ENCODE assay signal across 17 cellular contexts in the genomic region with DNA sequence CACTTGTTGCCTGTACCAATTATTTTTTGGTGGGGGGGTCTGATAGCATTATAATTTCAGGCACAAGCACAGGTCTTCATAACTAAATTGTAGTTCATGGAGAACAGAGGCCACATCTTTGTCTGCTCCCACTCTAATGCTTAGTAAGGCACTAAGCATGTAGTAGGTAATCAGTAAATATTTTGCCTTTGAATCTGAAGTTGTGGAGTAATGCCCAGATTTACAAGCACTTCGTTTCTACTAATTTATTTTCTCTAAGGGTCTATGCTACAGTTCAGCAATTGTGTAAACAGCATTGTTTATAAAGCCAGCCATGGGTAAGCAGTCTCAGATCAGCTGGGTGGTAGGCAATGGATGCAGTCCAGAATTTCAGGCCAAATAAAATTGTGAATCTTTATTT.
DNase-seq lines count a peak whose midpoint lies in the region; ATAC-seq and TF ChIP-seq lines count a peak whose summit lies in the region.
"Had no signal": no experiment of that assay in that cellular context is flagged by ENCODE, and none has a peak within 500 bp of the region (broad histone marks: within the 10 kb centered on the region; RNA-seq: fewer than 3 reads in every experiment).

No MANE protein-coding gene starts in this region.

- TF ChIP-seq CTCF in IMR-90 (conservative IDR thresholded peaks at IDR 0.05; ENCODE audit: low read depth, low read length) = no peak
- no peak for TF ChIP-seq CTCF in tibial artery (IDR thresholded peaks at IDR 0.05)

- dilution Hi-C loops in IMR-90 (cut with HindIII; ENCODE audit: low sequenced_read_pairs, unreplicated experiment) = no loop called here

- no peaks in the 10 kb centered on the region for H4K20me1 ChIP-seq in IMR-90 (ENCODE audit: insufficient read depth, low read length)

- POLR2A ChIA-PET in IMR-90 (lab: Charles Lee; ENCODE audit: unreplicated experiment) = no interaction called here

- no peak overlapping the region for H2AFZ ChIP-seq in IMR-90 (replicated peaks; ENCODE audit: low read length, poor library complexity)

- ATAC-seq in IMR-90 (ENCODE audit: low read depth) (peak; percentile 84), GM19328 (IDR thresholded peaks at IDR 0.05; ENCODE audit: unreplicated experiment) (no peak)
- ATAC-seq: HCT116, K562 had no signal

- intact Hi-C loops in IMR-90 (cut with micrococcal nuclease) = no loop called here
- intact Hi-C loops in tibial artery (cut with DNase I; ENCODE audit: low total_unique reads) = no loop called here

- WGBS in IMR-90 (ENCODE audit: extremely low coverage in 2 of 2, insufficient read length in 1 of 2), 2 experiments = no CpG with 5 or more reads among the region's 1 CpG

- H3K9me1 ChIP-seq in IMR-90 (ENCODE audit: insufficient read depth, low read length) = peaks cover 4% of the 10 kb centered on the region; the same call in 1 of the 2 replicates

- peak overlapping the region; percentile 26; the same call in 1 of the 2 replicates for H4K5ac ChIP-seq in IMR-90 (ENCODE audit: low read depth, low read length)

- H3K56ac ChIP-seq in IMR-90 (ENCODE audit: extremely low read depth, insufficient read depth, low read length) = no peak overlapping the region

- in situ Hi-C loops in IMR-90 (cut with MboI; ENCODE audit: low sequenced_read_pairs) = no loop called here

- no peak for TF ChIP-seq POLR2A in IMR-90 (IDR thresholded peaks at IDR 0.05; ENCODE audit: low read depth, low read length)

- no peak for TF ChIP-seq RAD21 in IMR-90 (IDR thresholded peaks at IDR 0.05; ENCODE audit: low read length)

- no peak overlapping the region for H3K9ac ChIP-seq in IMR-90 (ENCODE audit: low read depth, low read length)

- H3K4ac ChIP-seq in IMR-90 (ENCODE audit: low read depth, low read length) = peak overlapping the region; percentile 42; the same call in 1 of the 2 replicates

- no TSS peak for BruUV-seq in IMR-90 (replicated peaks; lab: Mats Ljungman, UMichigan)

- H3K36me3 ChIP-seq in IMR-90 (ENCODE audit: control insufficient read depth, insufficient read depth, low read length) = no peaks in the 10 kb centered on the region
- H3K36me3 ChIP-seq in tibial artery = no peaks in the 10 kb centered on the region
- H3K36me3 ChIP-seq: Peyer's patch, SJSA1 had no signal

- peak; percentile 31 for DNase-seq in EH (ENCODE audit: low read depth)
- peak; percentile 46 for DNase-seq in IMR-90
- DNase-seq in fibroblast of gingiva (ENCODE audit: low read depth) = peak; percentile 36
- DNase-seq in tibial artery = no peak
- no peak for DNase-seq in stimulated activated CD4-positive, alpha-beta T cell treated with anti-CD3 and anti-CD28 coated beads, Interleukin-1b, Interleukin-23, amount 100 ng/mL, for 48 hours
- no peak for DNase-seq in NCI-H2227 (lab: John Stamatoyannopoulos, UW; ENCODE audit: unreplicated experiment)
- DNase-seq: ACHN; DND-41; MV-4-11; NCI-H1417 treated with DMSO at 0.1 percent for 48 hours; NCI-H187 treated with DMSO at 0.1 percent for 48 hours; NK-92 treated with Interleukin-12 subunit alpha and Interleukin-12 subunit beta, amount 100 ng/mL, for 24 hours; Peyer's patch had no signal

- H3K9me3 ChIP-seq in IMR-90 (ENCODE audit: control insufficient read depth, insufficient read depth, low read length) (peaks cover 2% of the 10 kb centered on the region; the same call in 1 of the 2 replicates), tibial artery (no peaks in the 10 kb centered on the region)
- H3K9me3 ChIP-seq: Peyer's patch, SJSA1 had no signal

- no peak overlapping the region for H3K4me2 ChIP-seq in IMR-90 (ENCODE audit: low read depth, low read length)

- H2BK20ac ChIP-seq in IMR-90 (ENCODE audit: low read depth, low read length) = peak overlapping the region; percentile 41; the same call in 1 of the 2 replicates

- H2BK15ac ChIP-seq in IMR-90 (ENCODE audit: low read depth, low read length) = no peak overlapping the region; the same call in 2 of the 3 replicates

- H2BK5ac ChIP-seq in IMR-90 (ENCODE audit: low read depth, low read length, poor library complexity, severe bottlenecking) = peak overlapping the region; percentile 22

- no peak overlapping the region for H3K27ac ChIP-seq in IMR-90 (ENCODE audit: insufficient read depth, low read length)
- peak overlapping the region; percentile 56 to 75 for H3K27ac ChIP-seq in tibial artery
- H3K27ac ChIP-seq: Peyer's patch, SJSA1 had no signal

- H3K4me1 ChIP-seq in IMR-90 (ENCODE audit: control insufficient read depth, insufficient read depth, low read length) (peaks cover 6% of the 10 kb centered on the region; the same call in 1 of the 2 replicates), tibial artery (peaks cover 0 to 63% (median 45%) of the 10 kb centered on the region in 4 donors)
- H3K4me1 ChIP-seq: Peyer's patch had no signal

- peak overlapping the region; percentile 59 for H2BK120ac ChIP-seq in IMR-90 (ENCODE audit: low read depth, low read length)

- H3K27me3 ChIP-seq in IMR-90 (ENCODE audit: control insufficient read depth, insufficient read depth, low read length) (no peaks in the 10 kb centered on the region), tibial artery (no peaks in the 10 kb centered on the region)
- H3K27me3 ChIP-seq: Peyer's patch, SJSA1 had no signal

- no peak overlapping the region for H4K8ac ChIP-seq in IMR-90 (ENCODE audit: low read depth in 2 of 2, low read length in 2 of 2)

- H4K91ac ChIP-seq in IMR-90 (ENCODE audit: insufficient read depth, low read depth, low read length) = 0 out of 2 replicates have a peak overlapping the region, but pooled peaks have one; percentile 41

- H3K14ac ChIP-seq in IMR-90 (replicated peaks; ENCODE audit: low read depth, low read length) = no peak overlapping the region

- 0 out of 2 replicates have a peak overlapping the region, but pooled peaks have one; percentile 61 for H2AK5ac ChIP-seq in IMR-90 (ENCODE audit: low read depth, low read length)

- peak overlapping the region; percentile 68; the same call in 1 of the 2 replicates for H3K18ac ChIP-seq in IMR-90 (ENCODE audit: low read depth, low read length)

- no peak overlapping the region for H3K23ac ChIP-seq in IMR-90 (ENCODE audit: low read depth, low read length)

- H2AK9ac ChIP-seq in IMR-90 (replicated peaks; ENCODE audit: low read depth, low read length, poor library complexity) = peak overlapping the region; percentile 12

- CTCF ChIA-PET in IMR-90 (lab: Yijun Ruan, JAX) = interaction anchor here (1.6 kb wide), 1 partner anchor 14 kb away, joined by 3 read pairs; no protein-coding TSS in a partner anchor

- no peak overlapping the region for H3K4me3 ChIP-seq in IMR-90 (ENCODE audit: insufficient read depth, low read depth, low read length)
- no peak overlapping the region for H3K4me3 ChIP-seq in tibial artery
- H3K4me3 ChIP-seq: K562, Peyer's patch, SJSA1 had no signal

- no peaks in the 10 kb centered on the region for H3K79me1 ChIP-seq in IMR-90 (ENCODE audit: low read depth in 1 of 2, low read length in 2 of 2)

TF ChIP-seq in IMR-90, 13 proteins besides CTCF, POLR2A, EP300 and RAD21:
- no peak for TF ChIP-seq NFE2L2 (IDR thresholded peaks at IDR 0.05; ENCODE audit: low read depth, low read length)
- TF ChIP-seq CHD1 (IDR thresholded peaks at IDR 0.05; ENCODE audit: low read depth, low read length) = no peak
- TF ChIP-seq RFX5 (IDR thresholded peaks at IDR 0.05; ENCODE audit: low read depth, low read length) = no peak
- TF ChIP-seq, protein P1, sequence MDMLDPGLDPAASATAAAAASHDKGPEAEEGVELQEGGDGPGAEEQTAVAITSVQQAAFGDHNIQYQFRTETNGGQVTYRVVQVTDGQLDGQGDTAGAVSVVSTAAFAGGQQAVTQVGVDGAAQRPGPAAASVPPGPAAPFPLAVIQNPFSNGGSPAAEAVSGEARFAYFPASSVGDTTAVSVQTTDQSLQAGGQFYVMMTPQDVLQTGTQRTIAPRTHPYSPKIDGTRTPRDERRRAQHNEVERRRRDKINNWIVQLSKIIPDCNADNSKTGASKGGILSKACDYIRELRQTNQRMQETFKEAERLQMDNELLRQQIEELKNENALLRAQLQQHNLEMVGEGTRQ (IDR thresholded peaks at IDR 0.05; ENCODE audit: low read depth, low read length) = no peak
- TF ChIP-seq MXI1 (IDR thresholded peaks at IDR 0.05; ENCODE audit: borderline replicate concordance, low read depth, low read length) = no peak
- no peak for TF ChIP-seq SMC3 (IDR thresholded peaks at IDR 0.05; ENCODE audit: low read depth, low read length)
- TF ChIP-seq, protein P2, sequence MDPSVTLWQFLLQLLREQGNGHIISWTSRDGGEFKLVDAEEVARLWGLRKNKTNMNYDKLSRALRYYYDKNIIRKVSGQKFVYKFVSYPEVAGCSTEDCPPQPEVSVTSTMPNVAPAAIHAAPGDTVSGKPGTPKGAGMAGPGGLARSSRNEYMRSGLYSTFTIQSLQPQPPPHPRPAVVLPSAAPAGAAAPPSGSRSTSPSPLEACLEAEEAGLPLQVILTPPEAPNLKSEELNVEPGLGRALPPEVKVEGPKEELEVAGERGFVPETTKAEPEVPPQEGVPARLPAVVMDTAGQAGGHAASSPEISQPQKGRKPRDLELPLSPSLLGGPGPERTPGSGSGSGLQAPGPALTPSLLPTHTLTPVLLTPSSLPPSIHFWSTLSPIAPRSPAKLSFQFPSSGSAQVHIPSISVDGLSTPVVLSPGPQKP (IDR thresholded peaks at IDR 0.05; ENCODE audit: borderline replicate concordance, low read depth, low read length) = no peak
- no peak for TF ChIP-seq MAFK (IDR thresholded peaks at IDR 0.05; ENCODE audit: low read depth, low read length)
- no peak for TF ChIP-seq RCOR1 (IDR thresholded peaks at IDR 0.05; ENCODE audit: insufficient replicate concordance, low read length)
- no peak for TF ChIP-seq FOS (IDR thresholded peaks at IDR 0.05; ENCODE audit: low read depth, low read length)
- no peak for TF ChIP-seq MAZ (IDR thresholded peaks at IDR 0.05; ENCODE audit: borderline replicate concordance, low read depth, low read length)
- no peak for TF ChIP-seq CEBPB (IDR thresholded peaks at IDR 0.05; ENCODE audit: low read depth, low read length)
TF ChIP-seq in IMR-90: peak in this region for 0.

Comparison
In these comparisons a context has a peak if more than half of its experiments do, and no peak if none do; other contexts are left out.
1. DNase-seq: peak in EH (single experiment), IMR-90 (single experiment) and fibroblast of gingiva (single experiment); none in tibial artery (0 of 2), stimulated activated CD4-positive, alpha-beta T cell treated with anti-CD3 and anti-CD28 coated beads, Interleukin-1b, Interleukin-23, amount 100 ng/mL, for 48 hours (single experiment) and NCI-H2227 (single experiment).